1 cellular context compared by ENCODE assay signal in the genomic region with DNA sequence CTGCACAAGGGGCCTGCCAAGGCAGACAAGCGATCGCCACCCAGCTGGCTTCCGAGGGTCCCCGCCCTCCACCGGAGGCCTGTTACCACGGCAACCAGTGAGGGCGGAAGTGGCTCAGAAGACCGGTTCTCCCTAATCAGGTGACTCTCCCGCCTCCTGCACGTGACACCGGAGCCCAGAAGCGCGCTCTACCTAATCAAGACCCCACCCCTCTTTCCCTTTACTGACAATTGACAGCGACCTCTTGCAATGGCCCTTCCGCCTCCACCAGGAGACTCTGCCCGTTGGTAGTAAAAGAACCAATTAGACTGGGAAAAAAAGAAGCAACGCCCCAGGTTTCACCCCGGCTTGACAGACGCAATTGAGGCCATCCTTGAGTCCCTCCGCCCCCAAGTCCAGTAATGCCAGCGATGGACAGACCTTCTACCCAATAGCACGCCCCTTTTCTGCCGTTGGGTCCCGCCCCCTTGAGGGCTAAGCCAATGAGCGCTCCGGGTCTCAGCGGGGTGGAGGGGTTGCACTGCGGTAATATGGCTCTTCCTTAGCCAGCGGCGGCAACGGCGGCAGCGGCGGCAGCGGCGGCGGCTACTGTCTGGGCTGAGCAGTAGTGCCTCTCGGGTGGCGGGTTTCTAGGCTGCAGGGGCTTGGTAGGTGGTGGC.
A peak's percentile ranks its signal among the peaks of the same experiment; 100 is the strongest.
TF ChIP-seq lines count a peak whose summit lies in the region.

A gene (plus strand): TSS at position 525 of the 659 bp plus-strand sequence. CDS start 198 bp downstream, outside the sequence.

TF ChIP-seq in HepG2, 621 proteins besides CTCF, POLR2A, EP300 and RAD21 (continued from another document and continues in another):
- TF ChIP-seq, protein P1, sequence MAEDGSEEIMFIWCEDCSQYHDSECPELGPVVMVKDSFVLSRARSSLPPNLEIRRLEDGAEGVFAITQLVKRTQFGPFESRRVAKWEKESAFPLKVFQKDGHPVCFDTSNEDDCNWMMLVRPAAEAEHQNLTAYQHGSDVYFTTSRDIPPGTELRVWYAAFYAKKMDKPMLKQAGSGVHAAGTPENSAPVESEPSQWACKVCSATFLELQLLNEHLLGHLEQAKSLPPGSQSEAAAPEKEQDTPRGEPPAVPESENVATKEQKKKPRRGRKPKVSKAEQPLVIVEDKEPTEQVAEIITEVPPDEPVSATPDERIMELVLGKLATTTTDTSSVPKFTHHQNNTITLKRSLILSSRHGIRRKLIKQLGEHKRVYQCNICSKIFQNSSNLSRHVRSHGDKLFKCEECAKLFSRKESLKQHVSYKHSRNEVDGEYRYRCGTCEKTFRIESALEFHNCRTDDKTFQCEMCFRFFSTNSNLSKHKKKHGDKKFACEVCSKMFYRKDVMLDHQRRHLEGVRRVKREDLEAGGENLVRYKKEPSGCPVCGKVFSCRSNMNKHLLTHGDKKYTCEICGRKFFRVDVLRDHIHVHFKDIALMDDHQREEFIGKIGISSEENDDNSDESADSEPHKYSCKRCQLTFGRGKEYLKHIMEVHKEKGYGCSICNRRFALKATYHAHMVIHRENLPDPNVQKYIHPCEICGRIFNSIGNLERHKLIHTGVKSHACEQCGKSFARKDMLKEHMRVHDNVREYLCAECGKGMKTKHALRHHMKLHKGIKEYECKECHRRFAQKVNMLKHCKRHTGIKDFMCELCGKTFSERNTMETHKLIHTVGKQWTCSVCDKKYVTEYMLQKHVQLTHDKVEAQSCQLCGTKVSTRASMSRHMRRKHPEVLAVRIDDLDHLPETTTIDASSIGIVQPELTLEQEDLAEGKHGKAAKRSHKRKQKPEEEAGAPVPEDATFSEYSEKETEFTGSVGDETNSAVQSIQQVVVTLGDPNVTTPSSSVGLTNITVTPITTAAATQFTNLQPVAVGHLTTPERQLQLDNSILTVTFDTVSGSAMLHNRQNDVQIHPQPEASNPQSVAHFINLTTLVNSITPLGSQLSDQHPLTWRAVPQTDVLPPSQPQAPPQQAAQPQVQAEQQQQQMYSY (CRISPR knock-in tag; IDR thresholded peaks at IDR 0.05), result no peak
- TF ChIP-seq REL (CRISPR knock-in tag; conservative IDR thresholded peaks at IDR 0.05) (no peak), ZNF232 (CRISPR knock-in tag; IDR thresholded peaks at IDR 0.05; ENCODE audit: borderline replicate concordance) (no peak), SCMH1 (CRISPR knock-in tag; IDR thresholded peaks at IDR 0.05; ENCODE audit: borderline replicate concordance) (no peak), RARA (CRISPR knock-in tag; IDR thresholded peaks at IDR 0.05) (no peak), ZNF747 (CRISPR knock-in tag; IDR thresholded peaks at IDR 0.05; ENCODE audit: borderline replicate concordance) (no peak; the same call in 1 of the 2 replicates), NFE2 (CRISPR knock-in tag; IDR thresholded peaks at IDR 0.05) (no peak), SIN3A (IDR thresholded peaks at IDR 0.05; ENCODE audit: borderline replicate concordance, low read depth, low read length) (peak; percentile 97), THYN1 (CRISPR knock-in tag; IDR thresholded peaks at IDR 0.05; ENCODE audit: borderline replicate concordance, low read depth) (no peak), TBX2 (CRISPR knock-in tag; IDR thresholded peaks at IDR 0.05; ENCODE audit: borderline replicate concordance) (peak; percentile 73; the same call in 1 of the 2 replicates), ZNF331 (CRISPR knock-in tag; IDR thresholded peaks at IDR 0.05) (no peak), EZH2 (conservative IDR thresholded peaks at IDR 0.05; ENCODE audit: low read depth, low read length) (no peak), YEATS4 (CRISPR knock-in tag; IDR thresholded peaks at IDR 0.05; ENCODE audit: borderline replicate concordance) (peak; percentile 60), CBX1 (IDR thresholded peaks at IDR 0.05; ENCODE audit: low read depth) (no peak), ZNF30 (CRISPR knock-in tag; IDR thresholded peaks at IDR 0.05) (no peak), ZNF143 (CRISPR knock-in tag; IDR thresholded peaks at IDR 0.05) (no peak), GZF1 (CRISPR knock-in tag; IDR thresholded peaks at IDR 0.05) (no peak), ZFAT (CRISPR knock-in tag; conservative IDR thresholded peaks at IDR 0.05) (no peak), ZNF121 (CRISPR knock-in tag; IDR thresholded peaks at IDR 0.05) (no peak), ZNF510 (CRISPR knock-in tag; IDR thresholded peaks at IDR 0.05; ENCODE audit: low read depth) (no peak), ZFP36L2 (CRISPR knock-in tag; IDR thresholded peaks at IDR 0.05) (no peak), IRF2 (CRISPR knock-in tag; IDR thresholded peaks at IDR 0.05) (peak; percentile 70; the same call in 1 of the 2 replicates), ZNF563 (CRISPR knock-in tag; IDR thresholded peaks at IDR 0.05) (no peak), ZBTB20 (CRISPR knock-in tag; IDR thresholded peaks at IDR 0.05; ENCODE audit: borderline replicate concordance, low read depth) (0 out of 2 replicates have a peak, but pooled peaks have one; percentile 15), ZNF205 (CRISPR knock-in tag; IDR thresholded peaks at IDR 0.05) (peak; percentile 17; the same call in 1 of the 2 replicates), TMF1 (CRISPR knock-in tag; IDR thresholded peaks at IDR 0.05; ENCODE audit: low read depth) (no peak), XRCC5 (optimal IDR thresholded peaks at IDR 0.05; ENCODE audit: low read length) (no peak), TCF7 (IDR thresholded peaks at IDR 0.05; ENCODE audit: low read depth) (no peak), ZBTB7B (CRISPR knock-in tag; IDR thresholded peaks at IDR 0.05) (0 out of 2 replicates have a peak, but pooled peaks have one; percentile 37), ZNF772 (CRISPR knock-in tag; IDR thresholded peaks at IDR 0.05) (peak; percentile 24; the same call in 1 of the 2 replicates)
- TF ChIP-seq, protein P2, sequence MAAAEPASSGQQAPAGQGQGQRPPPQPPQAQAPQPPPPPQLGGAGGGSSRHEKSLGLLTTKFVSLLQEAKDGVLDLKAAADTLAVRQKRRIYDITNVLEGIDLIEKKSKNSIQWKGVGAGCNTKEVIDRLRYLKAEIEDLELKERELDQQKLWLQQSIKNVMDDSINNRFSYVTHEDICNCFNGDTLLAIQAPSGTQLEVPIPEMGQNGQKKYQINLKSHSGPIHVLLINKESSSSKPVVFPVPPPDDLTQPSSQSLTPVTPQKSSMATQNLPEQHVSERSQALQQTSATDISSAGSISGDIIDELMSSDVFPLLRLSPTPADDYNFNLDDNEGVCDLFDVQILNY (CRISPR knock-in tag; conservative IDR thresholded peaks at IDR 0.05), result no peak
- TF ChIP-seq, protein P3, sequence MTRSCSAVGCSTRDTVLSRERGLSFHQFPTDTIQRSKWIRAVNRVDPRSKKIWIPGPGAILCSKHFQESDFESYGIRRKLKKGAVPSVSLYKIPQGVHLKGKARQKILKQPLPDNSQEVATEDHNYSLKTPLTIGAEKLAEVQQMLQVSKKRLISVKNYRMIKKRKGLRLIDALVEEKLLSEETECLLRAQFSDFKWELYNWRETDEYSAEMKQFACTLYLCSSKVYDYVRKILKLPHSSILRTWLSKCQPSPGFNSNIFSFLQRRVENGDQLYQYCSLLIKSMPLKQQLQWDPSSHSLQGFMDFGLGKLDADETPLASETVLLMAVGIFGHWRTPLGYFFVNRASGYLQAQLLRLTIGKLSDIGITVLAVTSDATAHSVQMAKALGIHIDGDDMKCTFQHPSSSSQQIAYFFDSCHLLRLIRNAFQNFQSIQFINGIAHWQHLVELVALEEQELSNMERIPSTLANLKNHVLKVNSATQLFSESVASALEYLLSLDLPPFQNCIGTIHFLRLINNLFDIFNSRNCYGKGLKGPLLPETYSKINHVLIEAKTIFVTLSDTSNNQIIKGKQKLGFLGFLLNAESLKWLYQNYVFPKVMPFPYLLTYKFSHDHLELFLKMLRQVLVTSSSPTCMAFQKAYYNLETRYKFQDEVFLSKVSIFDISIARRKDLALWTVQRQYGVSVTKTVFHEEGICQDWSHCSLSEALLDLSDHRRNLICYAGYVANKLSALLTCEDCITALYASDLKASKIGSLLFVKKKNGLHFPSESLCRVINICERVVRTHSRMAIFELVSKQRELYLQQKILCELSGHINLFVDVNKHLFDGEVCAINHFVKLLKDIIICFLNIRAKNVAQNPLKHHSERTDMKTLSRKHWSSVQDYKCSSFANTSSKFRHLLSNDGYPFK (CRISPR knock-in tag; IDR thresholded peaks at IDR 0.05; ENCODE audit: borderline replicate concordance), result no peak; the same call in 1 of the 2 replicates
- TF ChIP-seq, protein P4, sequence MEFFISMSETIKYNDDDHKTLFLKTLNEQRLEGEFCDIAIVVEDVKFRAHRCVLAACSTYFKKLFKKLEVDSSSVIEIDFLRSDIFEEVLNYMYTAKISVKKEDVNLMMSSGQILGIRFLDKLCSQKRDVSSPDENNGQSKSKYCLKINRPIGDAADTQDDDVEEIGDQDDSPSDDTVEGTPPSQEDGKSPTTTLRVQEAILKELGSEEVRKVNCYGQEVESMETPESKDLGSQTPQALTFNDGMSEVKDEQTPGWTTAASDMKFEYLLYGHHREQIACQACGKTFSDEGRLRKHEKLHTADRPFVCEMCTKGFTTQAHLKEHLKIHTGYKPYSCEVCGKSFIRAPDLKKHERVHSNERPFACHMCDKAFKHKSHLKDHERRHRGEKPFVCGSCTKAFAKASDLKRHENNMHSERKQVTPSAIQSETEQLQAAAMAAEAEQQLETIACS (CRISPR knock-in tag; IDR thresholded peaks at IDR 0.05), result no peak
- TF ChIP-seq, protein P5, sequence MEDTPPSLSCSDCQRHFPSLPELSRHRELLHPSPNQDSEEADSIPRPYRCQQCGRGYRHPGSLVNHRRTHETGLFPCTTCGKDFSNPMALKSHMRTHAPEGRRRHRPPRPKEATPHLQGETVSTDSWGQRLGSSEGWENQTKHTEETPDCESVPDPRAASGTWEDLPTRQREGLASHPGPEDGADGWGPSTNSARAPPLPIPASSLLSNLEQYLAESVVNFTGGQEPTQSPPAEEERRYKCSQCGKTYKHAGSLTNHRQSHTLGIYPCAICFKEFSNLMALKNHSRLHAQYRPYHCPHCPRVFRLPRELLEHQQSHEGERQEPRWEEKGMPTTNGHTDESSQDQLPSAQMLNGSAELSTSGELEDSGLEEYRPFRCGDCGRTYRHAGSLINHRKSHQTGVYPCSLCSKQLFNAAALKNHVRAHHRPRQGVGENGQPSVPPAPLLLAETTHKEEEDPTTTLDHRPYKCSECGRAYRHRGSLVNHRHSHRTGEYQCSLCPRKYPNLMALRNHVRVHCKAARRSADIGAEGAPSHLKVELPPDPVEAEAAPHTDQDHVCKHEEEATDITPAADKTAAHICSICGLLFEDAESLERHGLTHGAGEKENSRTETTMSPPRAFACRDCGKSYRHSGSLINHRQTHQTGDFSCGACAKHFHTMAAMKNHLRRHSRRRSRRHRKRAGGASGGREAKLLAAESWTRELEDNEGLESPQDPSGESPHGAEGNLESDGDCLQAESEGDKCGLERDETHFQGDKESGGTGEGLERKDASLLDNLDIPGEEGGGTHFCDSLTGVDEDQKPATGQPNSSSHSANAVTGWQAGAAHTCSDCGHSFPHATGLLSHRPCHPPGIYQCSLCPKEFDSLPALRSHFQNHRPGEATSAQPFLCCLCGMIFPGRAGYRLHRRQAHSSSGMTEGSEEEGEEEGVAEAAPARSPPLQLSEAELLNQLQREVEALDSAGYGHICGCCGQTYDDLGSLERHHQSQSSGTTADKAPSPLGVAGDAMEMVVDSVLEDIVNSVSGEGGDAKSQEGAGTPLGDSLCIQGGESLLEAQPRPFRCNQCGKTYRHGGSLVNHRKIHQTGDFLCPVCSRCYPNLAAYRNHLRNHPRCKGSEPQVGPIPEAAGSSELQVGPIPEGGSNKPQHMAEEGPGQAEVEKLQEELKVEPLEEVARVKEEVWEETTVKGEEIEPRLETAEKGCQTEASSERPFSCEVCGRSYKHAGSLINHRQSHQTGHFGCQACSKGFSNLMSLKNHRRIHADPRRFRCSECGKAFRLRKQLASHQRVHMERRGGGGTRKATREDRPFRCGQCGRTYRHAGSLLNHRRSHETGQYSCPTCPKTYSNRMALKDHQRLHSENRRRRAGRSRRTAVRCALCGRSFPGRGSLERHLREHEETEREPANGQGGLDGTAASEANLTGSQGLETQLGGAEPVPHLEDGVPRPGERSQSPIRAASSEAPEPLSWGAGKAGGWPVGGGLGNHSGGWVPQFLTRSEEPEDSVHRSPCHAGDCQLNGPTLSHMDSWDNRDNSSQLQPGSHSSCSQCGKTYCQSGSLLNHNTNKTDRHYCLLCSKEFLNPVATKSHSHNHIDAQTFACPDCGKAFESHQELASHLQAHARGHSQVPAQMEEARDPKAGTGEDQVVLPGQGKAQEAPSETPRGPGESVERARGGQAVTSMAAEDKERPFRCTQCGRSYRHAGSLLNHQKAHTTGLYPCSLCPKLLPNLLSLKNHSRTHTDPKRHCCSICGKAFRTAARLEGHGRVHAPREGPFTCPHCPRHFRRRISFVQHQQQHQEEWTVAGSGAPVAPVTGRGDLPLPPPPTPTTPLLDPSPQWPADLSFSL (CRISPR knock-in tag; IDR thresholded peaks at IDR 0.05), result no peak
- TF ChIP-seq, protein P6, sequence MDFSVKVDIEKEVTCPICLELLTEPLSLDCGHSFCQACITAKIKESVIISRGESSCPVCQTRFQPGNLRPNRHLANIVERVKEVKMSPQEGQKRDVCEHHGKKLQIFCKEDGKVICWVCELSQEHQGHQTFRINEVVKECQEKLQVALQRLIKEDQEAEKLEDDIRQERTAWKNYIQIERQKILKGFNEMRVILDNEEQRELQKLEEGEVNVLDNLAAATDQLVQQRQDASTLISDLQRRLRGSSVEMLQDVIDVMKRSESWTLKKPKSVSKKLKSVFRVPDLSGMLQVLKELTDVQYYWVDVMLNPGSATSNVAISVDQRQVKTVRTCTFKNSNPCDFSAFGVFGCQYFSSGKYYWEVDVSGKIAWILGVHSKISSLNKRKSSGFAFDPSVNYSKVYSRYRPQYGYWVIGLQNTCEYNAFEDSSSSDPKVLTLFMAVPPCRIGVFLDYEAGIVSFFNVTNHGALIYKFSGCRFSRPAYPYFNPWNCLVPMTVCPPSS (IDR thresholded peaks at IDR 0.05), result no peak
- TF ChIP-seq, protein P7, sequence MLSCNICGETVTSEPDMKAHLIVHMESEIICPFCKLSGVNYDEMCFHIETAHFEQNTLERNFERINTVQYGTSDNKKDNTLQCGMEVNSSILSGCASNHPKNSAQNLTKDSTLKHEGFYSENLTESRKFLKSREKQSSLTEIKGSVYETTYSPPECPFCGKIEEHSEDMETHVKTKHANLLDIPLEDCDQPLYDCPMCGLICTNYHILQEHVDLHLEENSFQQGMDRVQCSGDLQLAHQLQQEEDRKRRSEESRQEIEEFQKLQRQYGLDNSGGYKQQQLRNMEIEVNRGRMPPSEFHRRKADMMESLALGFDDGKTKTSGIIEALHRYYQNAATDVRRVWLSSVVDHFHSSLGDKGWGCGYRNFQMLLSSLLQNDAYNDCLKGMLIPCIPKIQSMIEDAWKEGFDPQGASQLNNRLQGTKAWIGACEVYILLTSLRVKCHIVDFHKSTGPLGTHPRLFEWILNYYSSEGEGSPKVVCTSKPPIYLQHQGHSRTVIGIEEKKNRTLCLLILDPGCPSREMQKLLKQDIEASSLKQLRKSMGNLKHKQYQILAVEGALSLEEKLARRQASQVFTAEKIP (CRISPR knock-in tag; IDR thresholded peaks at IDR 0.05; ENCODE audit: borderline replicate concordance), result no peak
- TF ChIP-seq, protein P8, sequence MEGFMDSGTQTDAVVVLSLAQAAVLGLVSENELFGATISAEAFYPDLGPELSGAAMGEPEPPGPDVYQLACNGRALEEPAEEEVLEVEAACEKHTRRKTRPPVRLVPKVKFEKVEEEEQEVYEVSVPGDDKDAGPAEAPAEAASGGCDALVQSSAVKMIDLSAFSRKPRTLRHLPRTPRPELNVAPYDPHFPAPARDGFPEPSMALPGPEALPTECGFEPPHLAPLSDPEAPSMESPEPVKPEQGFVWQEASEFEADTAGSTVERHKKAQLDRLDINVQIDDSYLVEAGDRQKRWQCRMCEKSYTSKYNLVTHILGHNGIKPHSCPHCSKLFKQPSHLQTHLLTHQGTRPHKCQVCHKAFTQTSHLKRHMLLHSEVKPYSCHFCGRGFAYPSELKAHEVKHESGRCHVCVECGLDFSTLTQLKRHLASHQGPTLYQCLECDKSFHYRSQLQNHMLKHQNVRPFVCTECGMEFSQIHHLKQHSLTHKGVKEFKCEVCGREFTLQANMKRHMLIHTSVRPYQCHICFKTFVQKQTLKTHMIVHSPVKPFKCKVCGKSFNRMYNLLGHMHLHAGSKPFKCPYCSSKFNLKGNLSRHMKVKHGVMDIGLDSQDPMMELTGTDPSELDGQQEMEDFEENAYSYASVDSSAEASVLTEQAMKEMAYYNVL (CRISPR knock-in tag; IDR thresholded peaks at IDR 0.05; ENCODE audit: borderline replicate concordance), result no peak
